In the genomic region with DNA sequence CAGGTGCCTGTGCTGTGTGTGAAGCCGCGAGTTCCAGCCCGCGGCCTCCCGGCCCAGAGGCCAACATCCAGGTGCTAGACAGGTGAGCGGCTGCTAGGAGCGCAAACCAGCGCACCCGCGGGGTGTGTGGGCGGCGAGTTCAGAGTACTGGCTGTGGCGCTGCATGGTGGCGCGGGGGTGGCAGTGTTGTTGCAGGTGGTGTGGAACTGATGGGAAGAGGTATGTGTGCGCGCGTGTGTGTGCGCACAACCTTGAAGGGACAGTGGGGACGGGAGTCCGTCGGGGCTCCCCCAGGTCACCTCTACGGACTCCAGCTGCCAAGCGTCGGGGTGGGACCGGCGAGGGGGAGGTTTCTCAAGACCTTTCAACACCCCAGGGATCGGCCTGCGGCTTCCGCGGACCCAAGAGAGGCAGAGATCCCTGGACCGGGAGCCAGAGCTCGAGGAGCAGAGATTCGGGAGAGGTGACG, we compare ENCODE assay signal across 1 cellular context.
TF ChIP-seq lines count a peak whose summit lies in the region.

No MANE protein-coding gene starts in this region.

TF ChIP-seq in GM12878, 131 proteins besides CTCF, POLR2A, EP300 and RAD21 (continued from another document):
- TF ChIP-seq RB1 (IDR thresholded peaks at IDR 0.05; ENCODE audit: borderline replicate concordance): no peak
- TF ChIP-seq CHD2 (IDR thresholded peaks at IDR 0.05; ENCODE audit: borderline replicate concordance, low read depth, low read length): no peak
- TF ChIP-seq ZNF274 (IDR thresholded peaks at IDR 0.05; ENCODE audit: insufficient read depth, insufficient read length): no peak
- TF ChIP-seq EGR1 (IDR thresholded peaks at IDR 0.05; ENCODE audit: borderline replicate concordance in 1 of 2, low read depth in 2 of 2, low read length in 2 of 2): 0 out of 3 replicates have a peak, but pooled peaks of 1 of the 2 experiments have one; percentile 12
- TF ChIP-seq, protein P1, sequence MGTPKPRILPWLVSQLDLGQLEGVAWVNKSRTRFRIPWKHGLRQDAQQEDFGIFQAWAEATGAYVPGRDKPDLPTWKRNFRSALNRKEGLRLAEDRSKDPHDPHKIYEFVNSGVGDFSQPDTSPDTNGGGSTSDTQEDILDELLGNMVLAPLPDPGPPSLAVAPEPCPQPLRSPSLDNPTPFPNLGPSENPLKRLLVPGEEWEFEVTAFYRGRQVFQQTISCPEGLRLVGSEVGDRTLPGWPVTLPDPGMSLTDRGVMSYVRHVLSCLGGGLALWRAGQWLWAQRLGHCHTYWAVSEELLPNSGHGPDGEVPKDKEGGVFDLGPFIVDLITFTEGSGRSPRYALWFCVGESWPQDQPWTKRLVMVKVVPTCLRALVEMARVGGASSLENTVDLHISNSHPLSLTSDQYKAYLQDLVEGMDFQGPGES (IDR thresholded peaks at IDR 0.05): no peak
